ENCODE assay signal across 1 cellular context in genomic region chr17:75927286-75927922, GRCh38.
TF ChIP-seq lines count a peak whose summit lies in the region.

No MANE protein-coding gene starts in this region.

TF ChIP-seq in K562, 482 proteins besides CTCF, POLR2A, EP300 and RAD21:
- TF ChIP-seq SPI1 (IDR thresholded peaks at IDR 0.05; ENCODE audit: borderline replicate concordance, low read depth, low read length) (0 out of 2 replicates have a peak, but pooled peaks have one; percentile 6), ZNF175 (CRISPR knock-in tag; IDR thresholded peaks at IDR 0.05; ENCODE audit: low read depth) (no peak), KLF16 (IDR thresholded peaks at IDR 0.05) (0 out of 2 replicates have a peak, but pooled peaks have one; percentile 15), SAFB2 (IDR thresholded peaks at IDR 0.05; ENCODE audit: borderline replicate concordance, low read depth, low read length, severe bottlenecking) (no peak), SMC3 (conservative IDR thresholded peaks at IDR 0.05; ENCODE audit: insufficient read depth, low read depth, low read length) (peak; percentile 36; the same call in 1 of the 2 replicates), E4F1 (CRISPR knock-in tag; IDR thresholded peaks at IDR 0.05; ENCODE audit: borderline replicate concordance) (no peak), CTCFL (IDR thresholded peaks at IDR 0.05; ENCODE audit: borderline replicate concordance, insufficient read depth, low read depth, low read length, poor library complexity, severe bottlenecking) (peak; percentile 17)
